ENCODE assay signal across 1 cellular context in genomic region chr1:231626535-231626950, GRCh38.
A peak's percentile ranks its signal among the peaks of the same experiment; 100 is the strongest.
TF ChIP-seq lines count a peak whose summit lies in the region.

DISC1 (plus strand) TSS chr1:231626790; CDS start chr1:231626868, 78 bp downstream.

TF ChIP-seq in HepG2, 621 proteins besides CTCF, POLR2A, EP300 and RAD21 (continued from another document and continues in another):
- no peak for TF ChIP-seq ELF4 (CRISPR knock-in tag; IDR thresholded peaks at IDR 0.05; ENCODE audit: borderline replicate concordance)
- TF ChIP-seq SNRNP70 (IDR thresholded peaks at IDR 0.05; ENCODE audit: low read depth, low read length), result no peak
- no peak for TF ChIP-seq HMGA1 (CRISPR knock-in tag; conservative IDR thresholded peaks at IDR 0.05)
- TF ChIP-seq ZNF326 (CRISPR knock-in tag; IDR thresholded peaks at IDR 0.05; ENCODE audit: borderline replicate concordance), result no peak
- no peak for TF ChIP-seq PREB (CRISPR knock-in tag; IDR thresholded peaks at IDR 0.05)
- no peak for TF ChIP-seq REL (CRISPR knock-in tag; conservative IDR thresholded peaks at IDR 0.05)
- TF ChIP-seq ZBTB33 (CRISPR knock-in tag; IDR thresholded peaks at IDR 0.05), result peak; percentile 53; the same call in 1 of the 2 replicates
- TF ChIP-seq GPN1 (CRISPR knock-in tag; IDR thresholded peaks at IDR 0.05; ENCODE audit: borderline replicate concordance), result no peak
- TF ChIP-seq ZNF451 (CRISPR knock-in tag; IDR thresholded peaks at IDR 0.05), result 0 out of 2 replicates have a peak, but pooled peaks have one; percentile 54
- no peak for TF ChIP-seq TAF15 (IDR thresholded peaks at IDR 0.05; ENCODE audit: low read depth, low read length, poor library complexity, severe bottlenecking)
- 0 out of 2 replicates have a peak, but pooled peaks have one; percentile 23 for TF ChIP-seq GATAD1 (CRISPR knock-in tag; IDR thresholded peaks at IDR 0.05)
- no peak for TF ChIP-seq ZNF263 (CRISPR knock-in tag; IDR thresholded peaks at IDR 0.05)
- no peak for TF ChIP-seq FOXK2 (IDR thresholded peaks at IDR 0.05)
- no peak for TF ChIP-seq MAF1 (CRISPR knock-in tag; IDR thresholded peaks at IDR 0.05; ENCODE audit: borderline replicate concordance)
- TF ChIP-seq ZNF530 (CRISPR knock-in tag; IDR thresholded peaks at IDR 0.05; ENCODE audit: low read depth), result no peak
- TF ChIP-seq ZMYM3 (CRISPR knock-in tag; IDR thresholded peaks at IDR 0.05), result peak; percentile 47
- no peak for TF ChIP-seq NFKB2 (CRISPR knock-in tag; IDR thresholded peaks at IDR 0.05; ENCODE audit: borderline replicate concordance)
- no peak for TF ChIP-seq SIX1 (CRISPR knock-in tag; IDR thresholded peaks at IDR 0.05; ENCODE audit: borderline replicate concordance)
- peak; percentile 80 for TF ChIP-seq GABPB1 (CRISPR knock-in tag; IDR thresholded peaks at IDR 0.05)
- TF ChIP-seq ZNF225 (CRISPR knock-in tag; IDR thresholded peaks at IDR 0.05), result no peak
- no peak for TF ChIP-seq PLRG1 (conservative IDR thresholded peaks at IDR 0.05)
- no peak for TF ChIP-seq POGZ (CRISPR knock-in tag; IDR thresholded peaks at IDR 0.05)
- peak; percentile 88 for TF ChIP-seq PATZ1 (CRISPR knock-in tag; IDR thresholded peaks at IDR 0.05)
- no peak for TF ChIP-seq SP140L (CRISPR knock-in tag; IDR thresholded peaks at IDR 0.05; ENCODE audit: borderline replicate concordance)
- no peak for TF ChIP-seq THAP8 (CRISPR knock-in tag; IDR thresholded peaks at IDR 0.05; ENCODE audit: borderline replicate concordance)
- no peak for TF ChIP-seq ZNF460 (CRISPR knock-in tag; IDR thresholded peaks at IDR 0.05; ENCODE audit: borderline replicate concordance)
- no peak for TF ChIP-seq NR2F1 (CRISPR knock-in tag; IDR thresholded peaks at IDR 0.05)
- no peak for TF ChIP-seq ZNF576 (CRISPR knock-in tag; IDR thresholded peaks at IDR 0.05)
- TF ChIP-seq SUZ12 (IDR thresholded peaks at IDR 0.05; ENCODE audit: low read depth, low read length), result no peak
- TF ChIP-seq AHDC1 (CRISPR knock-in tag; IDR thresholded peaks at IDR 0.05; ENCODE audit: borderline replicate concordance), result no peak
- TF ChIP-seq ZSCAN25 (CRISPR knock-in tag; IDR thresholded peaks at IDR 0.05), result no peak
- no peak for TF ChIP-seq RNF219 (CRISPR knock-in tag; IDR thresholded peaks at IDR 0.05)
- no peak for TF ChIP-seq FOXO4 (CRISPR knock-in tag; conservative IDR thresholded peaks at IDR 0.05)
- TF ChIP-seq ZNF280B (CRISPR knock-in tag; IDR thresholded peaks at IDR 0.05; ENCODE audit: borderline replicate concordance), result no peak
- no peak for TF ChIP-seq SOX13 (IDR thresholded peaks at IDR 0.05)
- peak in 1 of 2 experiments; percentile 67; a peak in 2 of 4 replicates for TF ChIP-seq SOX13 (CRISPR knock-in tag; conservative IDR thresholded peaks at IDR 0.05 in 1 of 2, IDR thresholded peaks at IDR 0.05 in 1 of 2)
- TF ChIP-seq ZNF383 (CRISPR knock-in tag; IDR thresholded peaks at IDR 0.05; ENCODE audit: borderline replicate concordance), result no peak
- TF ChIP-seq ZNF549 (CRISPR knock-in tag; IDR thresholded peaks at IDR 0.05), result no peak
- peak; percentile 33; the same call in 1 of the 2 replicates for TF ChIP-seq TFE3 (CRISPR knock-in tag; IDR thresholded peaks at IDR 0.05)
- TF ChIP-seq NCOA2 (CRISPR knock-in tag; IDR thresholded peaks at IDR 0.05), result peak; percentile 34; the same call in 1 of the 2 replicates
- no peak for TF ChIP-seq ZNF816 (CRISPR knock-in tag; IDR thresholded peaks at IDR 0.05; ENCODE audit: borderline replicate concordance)
